ENCODE assay signal across 7 cellular contexts in the genomic region with DNA sequence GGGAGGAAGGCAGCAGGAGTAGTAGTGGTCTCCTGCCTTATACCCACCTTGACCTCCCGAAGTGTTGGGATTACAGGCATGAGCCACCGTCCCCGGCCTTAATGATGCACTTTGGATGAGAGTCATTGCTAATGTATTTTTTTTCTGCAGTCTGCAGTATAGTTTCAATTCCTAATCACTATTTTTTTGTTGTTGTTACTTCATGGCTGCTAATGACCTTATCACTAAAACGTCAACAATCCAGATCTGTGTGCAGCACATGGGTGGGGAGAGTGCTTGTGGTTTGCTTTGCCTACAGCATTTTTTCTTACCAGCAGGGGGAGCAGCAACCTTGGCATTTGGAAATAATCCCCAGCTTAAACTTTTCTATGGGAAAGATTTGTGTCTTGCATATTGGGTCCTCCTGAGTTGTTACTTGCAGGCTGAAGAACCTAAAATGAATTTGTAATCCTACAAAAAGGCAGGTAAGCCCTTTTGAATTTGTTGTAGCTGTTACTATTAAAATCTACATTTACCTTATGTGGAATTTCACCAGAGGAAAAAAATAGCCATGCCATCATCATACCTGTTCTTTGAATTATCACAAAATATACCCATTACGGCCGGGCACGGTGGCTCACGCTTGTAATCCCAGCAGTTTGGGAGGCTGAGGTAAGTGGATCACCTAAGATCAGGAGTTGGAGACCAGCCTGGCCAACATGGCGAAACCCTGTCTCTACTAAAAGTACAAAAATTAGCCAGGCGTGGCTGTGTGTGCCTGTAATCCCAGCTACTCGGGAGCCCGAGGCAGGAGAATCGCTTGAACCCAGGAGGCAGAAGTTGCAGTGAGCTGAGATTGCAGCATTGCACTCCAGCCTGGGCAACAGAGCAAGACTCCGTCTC. TPM values are rescaled to one million over a fixed set of nuclear protein-coding genes. Genes with fewer than 3 reads are reported as not detected.
A peak's percentile ranks its signal among the peaks of the same experiment; 100 is the strongest.
DNase-seq lines count a peak whose midpoint lies in the region; ATAC-seq, FAIRE-seq and TF ChIP-seq lines count a peak whose summit lies in the region.

No MANE protein-coding gene starts in this region.

- CTCF ChIA-PET in mammary epithelial cell (lab: Charles Lee; ENCODE audit: low non-redundant PET): interaction anchor here (0.6 to 0.7 kb wide), 2 partner anchors 163 to 1560 kb away, joined by 3 read pairs; no protein-coding TSS in a partner anchor

- H3K27me3 ChIP-seq in mammary epithelial cell (ENCODE audit: insufficient read depth, low read length): no peaks in the 10 kb centered on the region

- H3K4me3 ChIP-seq in WI38 (ENCODE audit: low read depth, low read length) (no peak overlapping the region), mammary epithelial cell (replicated peaks in 1 of 3; ENCODE audit: insufficient read depth in 1 of 3, low read depth in 2 of 3, low read length in 3 of 3) (no peak overlapping the region), kidney (ENCODE audit: low read length in 2 of 2) (no peak overlapping the region)

- H4K20me1 ChIP-seq in mammary epithelial cell (ENCODE audit: insufficient read depth, low read length): no peaks in the 10 kb centered on the region

- peak; percentile 47 for FAIRE-seq in kidney (lab: Jason Lieb, UNC)

- H3K36me3 ChIP-seq in mammary epithelial cell (ENCODE audit: insufficient read depth, low read length): no peaks in the 10 kb centered on the region
- no peaks in the 10 kb centered on the region for H3K36me3 ChIP-seq in kidney (ENCODE audit: control insufficient read depth in 1 of 2, insufficient read depth in 2 of 2, low read length in 2 of 2)

- DNase-seq in NCI-H2029 treated with DMSO at 0.1 percent for 48 hours (lab: John Stamatoyannopoulos, UW): peak; percentile 21
- DNase-seq in mammary epithelial cell: peak; percentile 46
- DNase-seq in kidney: no peak
- DNase-seq in stimulated activated CD4-positive, alpha-beta T cell treated with anti-CD3 and anti-CD28 coated beads, Interleukin-4, amount 100 ng/mL, for 24 hours: peak; percentile 89

- H2AFZ ChIP-seq in mammary epithelial cell (ENCODE audit: low read depth, low read length): no peak overlapping the region

- 49% methylated on average over 13 of the region's 14 CpGs for WGBS in mammary epithelial cell (ENCODE audit: low coverage, missing lambda C conversion rate)

- H3K27ac ChIP-seq in mammary epithelial cell (ENCODE audit: insufficient read depth, low read depth, low read length) (no peak overlapping the region), kidney (ENCODE audit: low read depth in 2 of 2, low read length in 2 of 2) (no peak overlapping the region)

- in situ Hi-C loops in mammary epithelial cell (cut with MboI; ENCODE audit: low sequenced_read_pairs in 2 of 2): loop anchor here in 1 of 2 donors (10.0 kb wide), 1 partner anchor 326 kb away; no protein-coding TSS in a partner anchor

- intact Hi-C loops in mammary epithelial cell (cut with micrococcal nuclease): loop anchor here (2.0 to 10.0 kb wide), 4 partner anchors 103 to 596 kb away; partner anchors contain the start of genes CYFIP2 and LSM11
- intact Hi-C loops in kidney (cut with DNase I): no loop called here

- H3K9me3 ChIP-seq in mammary epithelial cell (replicated peaks; ENCODE audit: insufficient read depth, low read length) (no peaks in the 10 kb centered on the region), kidney (ENCODE audit: control insufficient read depth in 1 of 2, low read length in 2 of 2) (no peaks in the 10 kb centered on the region)

- H3K4me1 ChIP-seq in mammary epithelial cell (ENCODE audit: insufficient read depth, low read length): no peaks in the 10 kb centered on the region
- H3K4me1 ChIP-seq in kidney (ENCODE audit: control insufficient read depth in 1 of 2, insufficient read depth in 1 of 2, low read depth in 1 of 2, low read length in 2 of 2): no peaks in the 10 kb centered on the region

- ATAC-seq in HG02588 (IDR thresholded peaks at IDR 0.05; ENCODE audit: unreplicated experiment): peak; percentile 67

- H3K79me2 ChIP-seq in mammary epithelial cell (ENCODE audit: insufficient read depth, low read length): no peaks in the 10 kb centered on the region

- no peak overlapping the region for H3K9ac ChIP-seq in mammary epithelial cell (ENCODE audit: insufficient read depth, low read length)
- H3K9ac ChIP-seq in kidney (ENCODE audit: low read length in 2 of 2): no peak overlapping the region

- BruUV-seq in mammary epithelial cell (replicated peaks; lab: Mats Ljungman, UMichigan): no TSS peak

- dilution Hi-C loops in mammary epithelial cell (cut with HindIII; ENCODE audit: low sequenced_read_pairs): no loop called here

- H3K4me2 ChIP-seq in mammary epithelial cell (ENCODE audit: insufficient read depth, low read depth, low read length): no peak overlapping the region

- TF ChIP-seq CTCF in GM12873 (IDR thresholded peaks at IDR 0.05; ENCODE audit: insufficient read depth, low read depth, low read length, missing control alignments) (peak; percentile 85), WI38 (IDR thresholded peaks at IDR 0.05; ENCODE audit: low read depth, low read length) (peak; percentile 77), mammary epithelial cell (conservative IDR thresholded peaks at IDR 0.05 in 1 of 2, IDR thresholded peaks at IDR 0.05 in 1 of 2; ENCODE audit: extremely low read depth in 1 of 2, insufficient read depth in 1 of 2, low read depth in 1 of 2, low read length in 2 of 2) (peak; percentile 90 to 94), kidney (IDR thresholded peaks at IDR 0.05; ENCODE audit: borderline replicate concordance, extremely low read depth, insufficient read depth) (peak; percentile 86)

RNA-seq across cellular contexts. Expression of gene MED7, which starts 6.3 kb away (rescaled TPM):
- total RNA-seq in mammary epithelial cell: 10 to 100 TPM in 1 of 2 donors, 1 to 10 TPM in 1; 9.5 to 10.2 TPM
- polyA plus RNA-seq in mammary epithelial cell: 8.7 TPM
- polyA minus RNA-seq in mammary epithelial cell: 4.1 TPM
- total RNA-seq in kidney: 18.2 TPM
- polyA plus RNA-seq in kidney (ENCODE audit: insufficient read depth, low read depth, low replicate concordance): 28.6 TPM

RNA-seq across cellular contexts. Expression of gene GARIN3, which starts 17.1 kb away (rescaled TPM):
- not detected for total RNA-seq in mammary epithelial cell
- not detected for polyA plus RNA-seq in mammary epithelial cell
- not detected for polyA minus RNA-seq in mammary epithelial cell
- not detected for total RNA-seq in kidney
- polyA plus RNA-seq in kidney (ENCODE audit: insufficient read depth, low read depth, low replicate concordance): not detected

RNA-seq across cellular contexts. Expression of gene ITK, which starts 31.7 kb away (rescaled TPM):
- total RNA-seq in mammary epithelial cell (not detected), kidney (14.0 TPM)
- polyA plus RNA-seq in mammary epithelial cell (not detected), kidney (ENCODE audit: insufficient read depth, low read depth, low replicate concordance) (0.11 TPM)
- not detected for polyA minus RNA-seq in mammary epithelial cell

RNA-seq across cellular contexts. Expression of gene HAVCR2, which starts 40.1 kb away (rescaled TPM):
- total RNA-seq in mammary epithelial cell: under 1 TPM in 1 of 2 donors, not detected in 1; 0.17 TPM
- not detected for polyA plus RNA-seq in mammary epithelial cell
- not detected for polyA minus RNA-seq in mammary epithelial cell
- total RNA-seq in kidney: 14.6 TPM
- 17.5 TPM for polyA plus RNA-seq in kidney (ENCODE audit: insufficient read depth, low read depth, low replicate concordance)

Comparison
In these comparisons a context has a peak if more than half of its experiments do, and no peak if none do; other contexts are left out.
1. RNA of gene ITK, which starts 31.7 kb away (total RNA-seq): 14.0 TPM in kidney (single experiment); not detected in mammary epithelial cell; every median in the first group is over 10 times any median in the second.
2. Peak in every context shown above with its lines, with median percentiles within 50 percentile points of each other: CTCF ChIP-seq.